ENCODE assay signal across 8 cellular contexts in genomic region chr14:24146978-24147760, GRCh38. TPM values are rescaled to one million over a fixed set of nuclear protein-coding genes. Genes with fewer than 3 reads are reported as not detected.
DNase-seq lines count a peak whose midpoint lies in the region; ATAC-seq lines count a peak whose summit lies in the region.

RNF31 (plus strand) TSS chr14:24147498; CDS start chr14:24147699, 201 bp downstream.

- ATAC-seq in GM18499 (IDR thresholded peaks at IDR 0.05; ENCODE audit: insufficient read depth, unreplicated experiment): peak; percentile 70
- ATAC-seq in HG02943 (IDR thresholded peaks at IDR 0.05; ENCODE audit: low read depth, unreplicated experiment): peak; percentile 80
- ATAC-seq in right cardiac atrium: peak; percentile 95 to 97
- ATAC-seq in aorta (ENCODE audit: low FRiP score): peak; percentile 97

- H3K9ac ChIP-seq in rectal smooth muscle tissue (ENCODE audit: low read length): peak within 1 kb of the TSS; percentile 66

- intact Hi-C loops in T-helper 2 cell treated with Interferon-gamma antibody and Interleukin-4, amounts not matched to agents 100 ng/mL and 5 ng/mL, for 36 hours (cut with micrococcal nuclease): loop anchor here (1.0 to 5.0 kb wide), 9 partner anchors 11 to 680 kb away; partner anchors contain the start of genes CHMP4A, DCAF11, DHRS1 and IPO4
- intact Hi-C loops in right cardiac atrium (cut with DNase I): no loop called here
- intact Hi-C loops in aorta (cut with DNase I): loop anchor here (2.0 to 5.0 kb wide), 2 partner anchors 35 to 220 kb away; partner anchors contain the start of genes DCAF11 (in 1 of the 2) and NRL (in 1 of the 2)

- under 1% methylated on average over 57 of the region's 57 CpGs for WGBS in right cardiac atrium
- 1% methylated on average over 50 to 57 of the region's 57 CpGs for WGBS in aorta, 2 donors

- H3K27me3 ChIP-seq in right cardiac atrium (ENCODE audit: control insufficient read depth, insufficient read depth) (no peaks in the 10 kb centered on the region), rectal smooth muscle tissue (ENCODE audit: control insufficient read depth, insufficient read depth, low read length) (no peaks in the 10 kb centered on the region), aorta (ENCODE audit: control insufficient read depth in 1 of 2, insufficient read depth in 2 of 2, low read length in 1 of 2) (no peaks in the 10 kb centered on the region)

- H3K9me3 ChIP-seq in right cardiac atrium (ENCODE audit: control insufficient read depth, low read length) (no peaks in the 10 kb centered on the region), aorta (ENCODE audit: control insufficient read depth, low read length) (no peaks in the 10 kb centered on the region)

- H3K27ac ChIP-seq in right cardiac atrium (ENCODE audit: low read length) (peak within 1 kb of the TSS; percentile 95), rectal smooth muscle tissue (ENCODE audit: low read depth, low read length) (peak within 1 kb of the TSS; percentile 92), aorta (ENCODE audit: low read depth in 1 of 2, low read length in 2 of 2) (peak within 1 kb of the TSS in 1 of 2 donors; percentile 61)

- peaks cover 19% of the 10 kb centered on the region for H3K36me3 ChIP-seq in rectal smooth muscle tissue (ENCODE audit: control insufficient read depth, insufficient read depth, low read length)
- H3K36me3 ChIP-seq in aorta (ENCODE audit: control insufficient read depth in 1 of 2, insufficient read depth in 2 of 2, low read length in 1 of 2): peaks cover 0 to 3% of the 10 kb centered on the region in 2 donors

- H3K4me1 ChIP-seq in right cardiac atrium (ENCODE audit: control insufficient read depth, insufficient read depth, low read length) (peaks cover 12% of the 10 kb centered on the region), rectal smooth muscle tissue (ENCODE audit: control insufficient read depth, insufficient read depth, low read length) (peaks cover 16% of the 10 kb centered on the region), aorta (ENCODE audit: control insufficient read depth in 1 of 2, insufficient read depth in 2 of 2, low read length in 2 of 2) (no peaks in the 10 kb centered on the region)

- peak; percentile 96 for DNase-seq in NCI-H187 treated with DMSO at 0.1 percent for 48 hours (lab: John Stamatoyannopoulos, UW)
- DNase-seq in anterior cingulate cortex (lab: John Stamatoyannopoulos, UW): peak; percentile 73 to 98 (median 96)
- DNase-seq in right cardiac atrium: peak; percentile 99
- DNase-seq in aorta: peak; percentile 99

- peak within 1 kb of the TSS; percentile 89 for H3K4me3 ChIP-seq in right cardiac atrium (ENCODE audit: low read length)
- H3K4me3 ChIP-seq in rectal smooth muscle tissue (ENCODE audit: low read length): peak within 1 kb of the TSS; percentile 92
- peak within 1 kb of the TSS; percentile 46 to 52 for H3K4me3 ChIP-seq in aorta (ENCODE audit: low read length in 2 of 2)

RNA-seq across cellular contexts. Expression of gene RNF31, which starts in this region (rescaled TPM):
- 128 and 138 TPM in 2 replicates for total RNA-seq in T-helper 2 cell treated with Interferon-gamma antibody and Interleukin-4, amounts not matched to agents 100 ng/mL and 5 ng/mL, for 36 hours
- total RNA-seq in right cardiac atrium (10 to 100 TPM; 29.2 to 48.4 (median 42.6) TPM), aorta (10 to 100 TPM; 51.6 to 61.1 TPM)
- polyA plus RNA-seq in right cardiac atrium (27.6 TPM), aorta (100 to 1,000 TPM in 1 of 2 donors, 1 to 10 TPM in 1; 9.1 to 167 TPM)

Comparison
In these comparisons a context has a peak if more than half of its experiments do, and no peak if none do; other contexts are left out.
1. intact Hi-C loops: an anchor here in T-helper 2 cell treated with Interferon-gamma antibody and Interleukin-4, amounts not matched to agents 100 ng/mL and 5 ng/mL, for 36 hours (1.0 to 5.0 kb wide) and aorta (2.0 to 5.0 kb wide); none called in right cardiac atrium.